In the genomic region with DNA sequence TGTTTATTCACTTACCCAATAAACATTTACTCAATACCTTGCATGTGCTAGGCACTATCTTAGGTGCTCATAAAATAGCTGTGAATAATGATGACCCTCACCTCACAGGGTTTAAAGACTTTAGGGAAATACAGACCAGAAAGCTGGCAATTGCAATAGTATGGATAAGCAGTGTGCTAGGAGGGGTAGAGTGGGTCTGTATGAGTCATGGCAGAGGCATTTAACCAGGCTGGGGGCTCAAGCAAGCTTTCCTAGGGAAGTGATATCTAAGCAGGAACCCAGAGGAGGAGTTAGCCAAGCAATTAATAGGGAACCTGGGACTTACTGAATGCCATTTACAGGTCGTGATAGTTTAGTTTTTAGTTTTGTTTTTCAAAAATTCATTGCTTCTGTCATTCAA, we compare ENCODE assay signal across 13 cellular contexts.
"Had no signal": no experiment of that assay in that cellular context is flagged by ENCODE, and none has a peak within 500 bp of the region (broad histone marks: within the 10 kb centered on the region; RNA-seq: fewer than 3 reads in every experiment).

No MANE protein-coding gene starts in this region.

- H3K27me3 ChIP-seq: right lobe of liver, thyroid gland had no signal

- H3K27ac ChIP-seq: right lobe of liver, thyroid gland had no signal

- H3K9me3 ChIP-seq: right lobe of liver, thyroid gland had no signal

- ATAC-seq: right lobe of liver; stimulated activated effector memory CD8-positive, alpha-beta T cell treated with anti-CD3 and anti-CD28 coated beads, Interleukin-12 subunit alpha, Interleukin-12 subunit beta, amount 100 ng/mL, for 72 hours had no signal

- H3K4me1 ChIP-seq: right lobe of liver, thyroid gland had no signal

- H3K36me3 ChIP-seq: right lobe of liver, thyroid gland had no signal

- H3K4me3 ChIP-seq: right lobe of liver, thyroid gland had no signal

- DNase-seq: activated CD4-positive, alpha-beta T cell treated with anti-CD3 and anti-CD28 coated beads for 1 hour; activated CD4-positive, alpha-beta T cell treated with anti-CD3 and anti-CD28 coated beads, Interleukin-2, amount 50 U/mL, for 48 hours; activated gamma-delta T cell treated with Interleukin-2 at 50 U/mL for 16 hours; activated naive CD8-positive, alpha-beta T cell treated with anti-CD3 and anti-CD28 coated beads for 36 hours; activated T-cell treated with anti-CD3 and anti-CD28 coated beads, Interleukin-2, amount 50 U/mL, for 48 hours; cerebellar nuclear complex; erythroblast; hippocampal formation; posterior cingulate gyrus; right lobe of liver; T-helper 9 cell; thyroid gland had no signal
